12 cellular contexts compared by ENCODE assay signal in the genomic region with DNA sequence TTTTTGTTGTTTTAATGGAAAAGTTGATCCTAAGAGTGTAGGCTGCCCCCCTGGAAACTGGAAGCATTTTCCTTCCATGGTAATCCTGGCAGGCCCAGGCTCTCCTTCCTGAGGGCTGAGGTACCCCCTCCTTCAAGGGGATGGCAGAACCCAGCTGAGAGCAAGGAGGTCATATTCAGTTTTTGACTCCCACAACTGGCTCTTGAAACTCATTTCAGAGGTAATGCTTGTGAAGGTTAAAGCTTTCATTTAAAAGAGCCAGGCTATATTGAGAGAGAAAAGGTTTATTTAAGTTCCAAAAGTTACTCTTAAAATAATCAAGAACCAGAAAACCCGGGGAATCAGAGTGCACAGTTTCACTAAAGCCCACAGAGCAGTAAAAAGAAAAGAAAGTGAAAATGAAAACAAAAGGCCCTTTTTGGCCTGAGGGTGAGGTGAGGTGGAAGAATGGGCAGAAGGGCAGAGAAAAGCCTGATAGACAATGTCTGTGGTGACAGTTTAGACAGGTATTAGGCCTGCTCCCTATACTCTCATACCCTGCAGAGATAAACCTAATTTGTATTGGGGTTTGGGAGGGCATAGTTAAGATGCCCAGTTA. TPM values are rescaled to one million over a fixed set of nuclear protein-coding genes. Genes with fewer than 3 reads are reported as not detected.
A peak's percentile ranks its signal among the peaks of the same experiment; 100 is the strongest.
DNase-seq lines count a peak whose midpoint lies in the region; ATAC-seq and TF ChIP-seq lines count a peak whose summit lies in the region.
"Had no signal": no experiment of that assay in that cellular context is flagged by ENCODE, and none has a peak within 500 bp of the region (broad histone marks: within the 10 kb centered on the region; RNA-seq: fewer than 3 reads in every experiment).

No MANE protein-coding gene starts in this region.

- ATAC-seq in GM18870 (IDR thresholded peaks at IDR 0.05; ENCODE audit: unreplicated experiment) (peak; percentile 89), GM21390 (IDR thresholded peaks at IDR 0.05; ENCODE audit: unreplicated experiment) (peak; percentile 97), HG02981 (IDR thresholded peaks at IDR 0.05; ENCODE audit: unreplicated experiment) (peak; percentile 76), HG02970 (IDR thresholded peaks at IDR 0.05; ENCODE audit: low FRiP score, unreplicated experiment) (no peak)

- H3K27ac ChIP-seq in MM.1S (ENCODE audit: low read length): peak overlapping the region; percentile 39; the same call in 1 of the 2 replicates
- H3K27ac ChIP-seq: pancreas had no signal

- H3K27me3 ChIP-seq in MM.1S (replicated peaks; ENCODE audit: insufficient read depth, low read length): no peaks in the 10 kb centered on the region
- H3K27me3 ChIP-seq: pancreas had no signal

- H3K27me3 Mint-ChIP-seq in HFFc6 (ENCODE audit: insufficient read depth): no peaks in the 10 kb centered on the region
- H3K27me3 Mint-ChIP-seq: activated naive CD8-positive, alpha-beta T cell treated with anti-CD3 and anti-CD28 coated beads for 36 hours had no signal

- H3K9me3 Mint-ChIP-seq in HFFc6: peaks cover 46% of the 10 kb centered on the region
- H3K9me3 Mint-ChIP-seq: activated naive CD8-positive, alpha-beta T cell treated with anti-CD3 and anti-CD28 coated beads for 36 hours had no signal

- no peak overlapping the region for H3K4me3 ChIP-seq in MM.1S (ENCODE audit: low read length)
- H3K4me3 ChIP-seq: pancreas had no signal

- DNase-seq in MM.1S (peak; percentile 84), HFFc6 (no peak), hypothalamus (lab: John Stamatoyannopoulos, UW) (no peak)
- DNase-seq: activated naive CD8-positive, alpha-beta T cell treated with anti-CD3 and anti-CD28 coated beads for 36 hours; pancreas; stimulated activated naive CD4-positive, alpha-beta T cell treated with Interleukin-2 at 50 U/mL for 16 hours; T-helper 9 cell had no signal

- H3K36me3 ChIP-seq in MM.1S (replicated peaks; ENCODE audit: insufficient read depth, low read length): no peaks in the 10 kb centered on the region
- H3K36me3 ChIP-seq: pancreas had no signal

- H3K4me3 Mint-ChIP-seq in HFFc6: no peak overlapping the region
- H3K4me3 Mint-ChIP-seq: activated naive CD8-positive, alpha-beta T cell treated with anti-CD3 and anti-CD28 coated beads for 36 hours; CD4-positive, CD25-positive, alpha-beta regulatory T cell had no signal

- H2AFZ ChIP-seq in MM.1S (ENCODE audit: low read length): no peak overlapping the region

- no peaks in the 10 kb centered on the region for H3K9me3 ChIP-seq in MM.1S (replicated peaks; ENCODE audit: insufficient read depth, low read length)
- H3K9me3 ChIP-seq: pancreas had no signal

- no peaks in the 10 kb centered on the region; the same call in 1 of the 2 replicates for H3K36me3 Mint-ChIP-seq in HFFc6 (ENCODE audit: low read depth)

- no peaks in the 10 kb centered on the region for H4K20me1 ChIP-seq in MM.1S (ENCODE audit: insufficient read depth, low read length)

- no peaks in the 10 kb centered on the region for H3K79me2 ChIP-seq in MM.1S (ENCODE audit: low read length)

- no peak overlapping the region for H3K27ac Mint-ChIP-seq in HFFc6
- H3K27ac Mint-ChIP-seq: activated naive CD8-positive, alpha-beta T cell treated with anti-CD3 and anti-CD28 coated beads for 36 hours had no signal

- peaks cover 19% of the 10 kb centered on the region for H3K4me1 ChIP-seq in MM.1S (ENCODE audit: low read length)
- H3K4me1 ChIP-seq: pancreas had no signal

- H3K9ac ChIP-seq in MM.1S (ENCODE audit: low read length): no peak overlapping the region

- peak overlapping the region; percentile 49 for H3K4me2 ChIP-seq in MM.1S (ENCODE audit: low read depth, low read length)

- no peak for TF ChIP-seq CTCF in MM.1S (IDR thresholded peaks at IDR 0.05; ENCODE audit: low read length)
- TF ChIP-seq CTCF in HFFc6 (IDR thresholded peaks at IDR 0.05): no peak

- no peaks in the 10 kb centered on the region for H3K9me2 ChIP-seq in MM.1S (replicated peaks; ENCODE audit: insufficient read depth, low read length)

- peaks cover 12% of the 10 kb centered on the region for H3F3A ChIP-seq in MM.1S (ENCODE audit: insufficient read depth, low read length)

- no peaks in the 10 kb centered on the region for H3K4me1 Mint-ChIP-seq in HFFc6 (ENCODE audit: low read depth)
- H3K4me1 Mint-ChIP-seq: activated naive CD8-positive, alpha-beta T cell treated with anti-CD3 and anti-CD28 coated beads for 36 hours; CD4-positive, CD25-positive, alpha-beta regulatory T cell had no signal

RNA-seq across cellular contexts. Expression of a gene that starts 47.0 kb away (rescaled TPM):
- total RNA-seq in HFFc6 (2021; fragmentation: NEBNext Ultra II Directional; extraction: Animal tissue kit (Norgen Biotek cat#: 25700)): not detected
- total RNA-seq: activated naive CD8-positive, alpha-beta T cell treated with anti-CD3 and anti-CD28 coated beads for 36 hours; CD4-positive, CD25-positive, alpha-beta regulatory T cell had no signal
